1 cellular context compared by ENCODE assay signal in the genomic region with DNA sequence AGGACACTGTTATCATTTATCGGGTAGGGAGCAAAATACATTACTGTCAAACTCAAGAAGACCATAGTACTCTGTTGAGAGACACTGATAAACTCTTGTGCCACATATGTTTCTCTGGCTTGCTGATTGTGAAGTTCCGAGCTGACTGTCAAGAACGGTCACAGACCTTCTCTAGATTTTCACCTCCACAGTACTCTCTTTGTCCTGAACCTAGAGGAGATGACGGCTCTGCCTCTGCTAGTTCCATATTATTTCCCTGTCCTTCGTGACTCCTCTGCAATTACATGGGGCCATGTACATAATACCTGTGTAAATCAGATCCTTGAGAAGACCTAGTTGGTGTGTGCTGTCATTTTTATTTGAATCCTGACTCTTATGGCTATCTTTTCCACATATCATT.
TF ChIP-seq lines count a peak whose summit lies in the region.

No MANE protein-coding gene starts in this region.

TF ChIP-seq in IMR-90, 13 proteins besides CTCF, POLR2A, EP300 and RAD21 (continued from another document):
- TF ChIP-seq BHLHE40 (IDR thresholded peaks at IDR 0.05; ENCODE audit: low read depth, low read length) (no peak), MAFK (IDR thresholded peaks at IDR 0.05; ENCODE audit: low read depth, low read length) (no peak), RCOR1 (IDR thresholded peaks at IDR 0.05; ENCODE audit: insufficient replicate concordance, low read length) (no peak), NFE2L2 (IDR thresholded peaks at IDR 0.05; ENCODE audit: low read depth, low read length) (no peak), FOS (IDR thresholded peaks at IDR 0.05; ENCODE audit: low read depth, low read length) (no peak), MXI1 (IDR thresholded peaks at IDR 0.05; ENCODE audit: borderline replicate concordance, low read depth, low read length) (no peak), MAZ (IDR thresholded peaks at IDR 0.05; ENCODE audit: borderline replicate concordance, low read depth, low read length) (no peak), RFX5 (IDR thresholded peaks at IDR 0.05; ENCODE audit: low read depth, low read length) (no peak)
- TF ChIP-seq, protein P1, sequence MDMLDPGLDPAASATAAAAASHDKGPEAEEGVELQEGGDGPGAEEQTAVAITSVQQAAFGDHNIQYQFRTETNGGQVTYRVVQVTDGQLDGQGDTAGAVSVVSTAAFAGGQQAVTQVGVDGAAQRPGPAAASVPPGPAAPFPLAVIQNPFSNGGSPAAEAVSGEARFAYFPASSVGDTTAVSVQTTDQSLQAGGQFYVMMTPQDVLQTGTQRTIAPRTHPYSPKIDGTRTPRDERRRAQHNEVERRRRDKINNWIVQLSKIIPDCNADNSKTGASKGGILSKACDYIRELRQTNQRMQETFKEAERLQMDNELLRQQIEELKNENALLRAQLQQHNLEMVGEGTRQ (IDR thresholded peaks at IDR 0.05; ENCODE audit: low read depth, low read length), result no peak
- TF ChIP-seq, protein P2, sequence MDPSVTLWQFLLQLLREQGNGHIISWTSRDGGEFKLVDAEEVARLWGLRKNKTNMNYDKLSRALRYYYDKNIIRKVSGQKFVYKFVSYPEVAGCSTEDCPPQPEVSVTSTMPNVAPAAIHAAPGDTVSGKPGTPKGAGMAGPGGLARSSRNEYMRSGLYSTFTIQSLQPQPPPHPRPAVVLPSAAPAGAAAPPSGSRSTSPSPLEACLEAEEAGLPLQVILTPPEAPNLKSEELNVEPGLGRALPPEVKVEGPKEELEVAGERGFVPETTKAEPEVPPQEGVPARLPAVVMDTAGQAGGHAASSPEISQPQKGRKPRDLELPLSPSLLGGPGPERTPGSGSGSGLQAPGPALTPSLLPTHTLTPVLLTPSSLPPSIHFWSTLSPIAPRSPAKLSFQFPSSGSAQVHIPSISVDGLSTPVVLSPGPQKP (IDR thresholded peaks at IDR 0.05; ENCODE audit: borderline replicate concordance, low read depth, low read length), result no peak
TF ChIP-seq in IMR-90: peak in this region for 0.
